ENCODE assay signal across 21 cellular contexts in the genomic region with DNA sequence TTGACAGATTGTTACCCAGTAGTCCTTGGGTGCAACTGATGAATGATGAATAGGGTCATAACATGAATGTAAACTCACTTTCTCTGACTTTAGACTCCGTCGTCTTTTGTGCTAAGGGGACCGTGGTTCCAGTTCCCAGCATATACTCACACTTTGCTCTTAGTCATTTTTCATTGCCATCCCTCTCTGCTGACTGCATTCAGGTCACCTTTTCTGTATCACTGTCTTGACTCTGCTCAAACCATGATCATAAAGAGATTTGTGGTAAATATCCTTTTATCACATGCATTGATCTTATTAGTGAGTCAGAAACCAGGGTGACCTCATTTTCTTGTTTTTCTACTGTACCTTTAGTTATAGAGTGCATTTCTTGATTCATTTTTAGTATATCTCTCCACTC.
DNase-seq lines count a peak whose midpoint lies in the region; ATAC-seq, FAIRE-seq and TF ChIP-seq lines count a peak whose summit lies in the region.
"Had no signal": no experiment of that assay in that cellular context is flagged by ENCODE, and none has a peak within 500 bp of the region (broad histone marks: within the 10 kb centered on the region; RNA-seq: fewer than 3 reads in every experiment).

No MANE protein-coding gene starts in this region.

- TF ChIP-seq EP300 in HepG2 (IDR thresholded peaks at IDR 0.05; ENCODE audit: low read depth in 2 of 2, low read length in 2 of 2) (no peak), HepG2 (CRISPR knock-in tag; IDR thresholded peaks at IDR 0.05; ENCODE audit: borderline replicate concordance) (no peak)

- H3K36me3 Mint-ChIP-seq in activated CD4-positive, alpha-beta T cell treated with anti-CD3 and anti-CD28 coated beads for 36 hours (ENCODE audit: low read depth), result no peaks in the 10 kb centered on the region
- no peaks in the 10 kb centered on the region for H3K36me3 Mint-ChIP-seq in activated CD4-positive, alpha-beta T cell treated with anti-CD3 and anti-CD28 coated beads, Interleukin-2, amount 10 ng/mL, durations not matched to agents 7 days and 5 days (ENCODE audit: low read depth)

- H3K9me3 Mint-ChIP-seq in activated CD4-positive, alpha-beta T cell treated with anti-CD3 and anti-CD28 coated beads for 36 hours (ENCODE audit: low read depth), result no peaks in the 10 kb centered on the region
- H3K9me3 Mint-ChIP-seq in activated CD4-positive, alpha-beta T cell treated with anti-CD3 and anti-CD28 coated beads, Interleukin-2, amount 10 ng/mL, durations not matched to agents 7 days and 5 days, result peaks cover 2% of the 10 kb centered on the region
- H3K9me3 Mint-ChIP-seq: activated B cell treated with CpG ODN at 0.5 μM for 24 hours had no signal

- TF ChIP-seq CTCF in HepG2 (CRISPR knock-in tag; IDR thresholded peaks at IDR 0.05) (no peak), BE2C (IDR thresholded peaks at IDR 0.05; ENCODE audit: low read depth, low read length) (no peak)

- CTCF ChIA-PET in activated CD4-positive, alpha-beta T cell treated with anti-CD3 and anti-CD28 coated beads for 36 hours (lab: Charles Lee), result interaction anchor here (0.6 to 1.0 kb wide), 2 partner anchors 15 to 279 kb away, joined by 3 read pairs; no protein-coding TSS in a partner anchor
- CTCF ChIA-PET in activated CD4-positive, alpha-beta T cell treated with anti-CD3 and anti-CD28 coated beads, Interleukin-2, amount 10 ng/mL, durations not matched to agents 7 days and 5 days (lab: Charles Lee), result no interaction called here
- CTCF ChIA-PET in HepG2 (lab: Yijun Ruan, JAX; ENCODE audit: low intra/inter-chr PET ratio, low total read pairs), result no interaction called here

- H4K20me1 ChIP-seq in HepG2 (ENCODE audit: insufficient read depth, low read length), result no peaks in the 10 kb centered on the region

- H3K4me1 Mint-ChIP-seq in activated CD4-positive, alpha-beta T cell treated with anti-CD3 and anti-CD28 coated beads for 36 hours, result peaks cover 12% of the 10 kb centered on the region
- peaks cover 9% of the 10 kb centered on the region for H3K4me1 Mint-ChIP-seq in activated CD4-positive, alpha-beta T cell treated with anti-CD3 and anti-CD28 coated beads, Interleukin-2, amount 10 ng/mL, durations not matched to agents 7 days and 5 days
- H3K4me1 Mint-ChIP-seq: activated B cell treated with CpG ODN at 0.5 μM for 24 hours had no signal

- in situ Hi-C loops in HepG2 (cut with HindIII; ENCODE audit: extremely low pct_ligation_motif_present, low pct_unique_long_range_greater_than_20kb), result no loop called here

- H3K27me3 Mint-ChIP-seq in activated CD4-positive, alpha-beta T cell treated with anti-CD3 and anti-CD28 coated beads for 36 hours, result peaks cover 7% of the 10 kb centered on the region
- peaks cover 14% of the 10 kb centered on the region for H3K27me3 Mint-ChIP-seq in activated CD4-positive, alpha-beta T cell treated with anti-CD3 and anti-CD28 coated beads, Interleukin-2, amount 10 ng/mL, durations not matched to agents 7 days and 5 days
- H3K27me3 Mint-ChIP-seq: activated B cell treated with CpG ODN at 0.5 μM for 24 hours had no signal

- no peak for FAIRE-seq in HepG2 (lab: Jason Lieb, UNC)
- FAIRE-seq: urothelium cell line had no signal

- peak overlapping the region; percentile 4 for H3K27ac Mint-ChIP-seq in activated CD4-positive, alpha-beta T cell treated with anti-CD3 and anti-CD28 coated beads for 36 hours
- H3K27ac Mint-ChIP-seq in activated CD4-positive, alpha-beta T cell treated with anti-CD3 and anti-CD28 coated beads, Interleukin-2, amount 10 ng/mL, durations not matched to agents 7 days and 5 days, result no peak overlapping the region
- H3K27ac Mint-ChIP-seq: activated B cell treated with CpG ODN at 0.5 μM for 24 hours had no signal

- no peak overlapping the region for H3K27ac ChIP-seq in HepG2 (ENCODE audit: extremely low read length, insufficient read depth, low read length)
- H3K27ac ChIP-seq: hepatocyte, HL-60 had no signal

- TF ChIP-seq RAD21 in HepG2 (CRISPR knock-in tag; IDR thresholded peaks at IDR 0.05), result no peak

- H3K79me2 ChIP-seq in HepG2 (ENCODE audit: insufficient read depth, low read length), result no peaks in the 10 kb centered on the region
- H3K79me2 ChIP-seq: hepatocyte had no signal

- H3K9ac ChIP-seq in HepG2 (ENCODE audit: insufficient read depth, low read depth, low read length), result no peak overlapping the region

- H3K4me3 Mint-ChIP-seq in activated CD4-positive, alpha-beta T cell treated with anti-CD3 and anti-CD28 coated beads for 36 hours, result no peak overlapping the region
- no peak overlapping the region for H3K4me3 Mint-ChIP-seq in activated CD4-positive, alpha-beta T cell treated with anti-CD3 and anti-CD28 coated beads, Interleukin-2, amount 10 ng/mL, durations not matched to agents 7 days and 5 days
- H3K4me3 Mint-ChIP-seq: activated B cell treated with CpG ODN at 0.5 μM for 24 hours had no signal

- POLR2A ChIA-PET in activated CD4-positive, alpha-beta T cell treated with anti-CD3 and anti-CD28 coated beads for 36 hours (lab: Charles Lee), result no interaction called here
- POLR2A ChIA-PET in activated CD4-positive, alpha-beta T cell treated with anti-CD3 and anti-CD28 coated beads, Interleukin-2, amount 10 ng/mL, durations not matched to agents 7 days and 5 days (lab: Charles Lee), result no interaction called here
- POLR2A ChIA-PET in HepG2 (lab: Yijun Ruan, JAX), result no interaction called here

- no peak overlapping the region for H2AFZ ChIP-seq in HepG2 (ENCODE audit: low read length)
- H2AFZ ChIP-seq: hepatocyte had no signal

- no peaks in the 10 kb centered on the region for H3K27me3 ChIP-seq in HepG2 (ENCODE audit: control insufficient read depth in 1 of 2, insufficient read depth in 2 of 2, low read length in 2 of 2)
- H3K27me3 ChIP-seq in BE2C, result no peaks in the 10 kb centered on the region
- H3K27me3 ChIP-seq: hepatocyte, MG63 had no signal

- TF ChIP-seq POLR2A in HepG2 (IDR thresholded peaks at IDR 0.05; ENCODE audit: insufficient read depth in 1 of 2, low read depth in 2 of 2, low read length in 2 of 2), result no peak

- peak; percentile 48 for DNase-seq in activated CD4-positive, alpha-beta T cell treated with anti-CD3 and anti-CD28 coated beads for 36 hours
- DNase-seq in activated CD4-positive, alpha-beta T cell treated with anti-CD3 and anti-CD28 coated beads, Interleukin-2, amount 10 ng/mL, durations not matched to agents 7 days and 5 days, result no peak
- DNase-seq in stimulated activated CD4-positive, alpha-beta T cell treated with anti-CD3 and anti-CD28 coated beads, Interleukin-15, amount 100 ng/mL, for 24 hours, result peak; percentile 39
- DNase-seq in stimulated activated CD4-positive, alpha-beta T cell treated with anti-CD3 and anti-CD28 coated beads, Interleukin-12 subunit alpha, Interleukin-12 subunit beta, amount 100 ng/mL, for 4 hours, result no peak
- peak; percentile 28 for DNase-seq in central memory CD4-positive, alpha-beta T cell
- DNase-seq in germinal center (ENCODE audit: low spot score), result no peak
- no peak for DNase-seq in HepG2 (ENCODE audit: low spot score)
- no peak for DNase-seq in BE2C
- DNase-seq: 8988T, activated B cell treated with CpG ODN at 0.5 μM for 24 hours, anterior cingulate cortex, foreskin fibroblast, IMR-90, MG63, mucosa of descending colon, NCI-H1417 treated with DMSO at 0.1 percent for 48 hours, NCI-H524 treated with DMSO at 0.1 percent for 48 hours, T-helper 9 cell had no signal

- intact Hi-C loops in activated CD4-positive, alpha-beta T cell treated with anti-CD3 and anti-CD28 coated beads for 36 hours (cut with DNase I, micrococcal nuclease), result loop anchor here (1.0 to 5.0 kb wide), 3 partner anchors 114 to 284 kb away; no protein-coding TSS in a partner anchor
- intact Hi-C loops in HepG2 (cut with micrococcal nuclease; ENCODE audit: unreplicated experiment), result no loop called here

- BruUV-seq in HepG2 (replicated peaks; lab: Mats Ljungman, UMichigan), result no TSS peak

- H3K9me3 ChIP-seq in HepG2 (ENCODE audit: low read length), result no peaks in the 10 kb centered on the region
- no peaks in the 10 kb centered on the region for H3K9me3 ChIP-seq in BE2C
- H3K9me3 ChIP-seq: MG63, mucosa of descending colon had no signal

- WGBS in HepG2 (ENCODE audit: low lambda C conversion rate), result 96% methylated on average over 3 of the region's 3 CpGs

- H3K4me1 ChIP-seq in HepG2 (ENCODE audit: insufficient read depth, low read length) (peaks cover 45% of the 10 kb centered on the region), BE2C (no peaks in the 10 kb centered on the region)

- H3K4me2 ChIP-seq in HepG2 (ENCODE audit: low read depth, low read length), result no peak overlapping the region
- H3K4me2 ChIP-seq: hepatocyte had no signal

- peak; percentile 99 for ATAC-seq in activated CD4-positive, alpha-beta T cell treated with anti-CD3 and anti-CD28 coated beads for 36 hours
- no peak for ATAC-seq in HepG2
- ATAC-seq: mucosa of descending colon had no signal

- no peaks in the 10 kb centered on the region for H3K36me3 ChIP-seq in HepG2 (replicated peaks in 1 of 2; ENCODE audit: control insufficient read depth in 1 of 2, insufficient read depth in 2 of 2, low read length in 2 of 2)
- no peaks in the 10 kb centered on the region for H3K36me3 ChIP-seq in BE2C
- H3K36me3 ChIP-seq: MG63 had no signal

- H3K4me3 ChIP-seq in HepG2 (replicated peaks in 1 of 3; ENCODE audit: insufficient read depth in 1 of 3, low read depth in 2 of 3, low read length in 3 of 3) (no peak overlapping the region), BE2C (ENCODE audit: low read depth, low read length) (no peak overlapping the region)
- H3K4me3 ChIP-seq: hepatocyte, MG63, mucosa of descending colon had no signal

TF ChIP-seq in HepG2, 621 proteins besides CTCF, POLR2A, EP300 and RAD21 (continues in another document):
- TF ChIP-seq ZNF367 (CRISPR knock-in tag; IDR thresholded peaks at IDR 0.05; ENCODE audit: borderline replicate concordance), result no peak
- TF ChIP-seq NR2C2 (CRISPR knock-in tag; IDR thresholded peaks at IDR 0.05; ENCODE audit: borderline replicate concordance), result no peak

Comparison
In these comparisons a context has a peak if more than half of its experiments do, and no peak if none do; other contexts are left out.
1. DNase-seq: peak in activated CD4-positive, alpha-beta T cell treated with anti-CD3 and anti-CD28 coated beads for 36 hours (single experiment), stimulated activated CD4-positive, alpha-beta T cell treated with anti-CD3 and anti-CD28 coated beads, Interleukin-15, amount 100 ng/mL, for 24 hours (single experiment) and central memory CD4-positive, alpha-beta T cell (single experiment); none in activated CD4-positive, alpha-beta T cell treated with anti-CD3 and anti-CD28 coated beads, Interleukin-2, amount 10 ng/mL, durations not matched to agents 7 days and 5 days (single experiment), stimulated activated CD4-positive, alpha-beta T cell treated with anti-CD3 and anti-CD28 coated beads, Interleukin-12 subunit alpha, Interleukin-12 subunit beta, amount 100 ng/mL, for 4 hours (single experiment), germinal center (single experiment), HepG2 (single experiment) and BE2C (single experiment).